In the genomic region with DNA sequence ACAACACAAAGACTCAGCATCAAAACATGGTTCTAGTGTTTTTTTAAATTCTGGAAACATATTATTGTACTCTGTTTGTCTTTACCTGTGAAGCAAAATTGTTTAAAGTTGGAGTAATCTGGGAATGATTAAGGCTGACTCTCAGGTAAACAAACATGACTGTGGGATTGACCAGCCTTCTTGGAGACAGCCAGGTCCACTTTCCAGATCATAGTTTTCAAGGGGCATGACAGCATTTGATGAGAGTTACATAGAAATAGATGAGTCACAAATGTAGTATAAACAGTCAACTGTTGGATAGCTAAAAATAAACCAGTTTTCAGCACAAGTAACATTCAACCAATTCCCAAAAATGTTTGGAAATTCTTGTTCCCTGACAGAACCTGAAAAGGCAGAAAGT, we compare ENCODE assay signal across 13 cellular contexts.
A peak's percentile ranks its signal among the peaks of the same experiment; 100 is the strongest.
DNase-seq lines count a peak whose midpoint lies in the region; ATAC-seq, FAIRE-seq and TF ChIP-seq lines count a peak whose summit lies in the region.
"Had no signal": no experiment of that assay in that cellular context is flagged by ENCODE, and none has a peak within 500 bp of the region (broad histone marks: within the 10 kb centered on the region; RNA-seq: fewer than 3 reads in every experiment).

No MANE protein-coding gene starts in this region.

- no peaks in the 10 kb centered on the region for H3K27me3 ChIP-seq in bronchial epithelial cell (ENCODE audit: control insufficient read depth, insufficient read depth, low read length)
- no peaks in the 10 kb centered on the region for H3K27me3 ChIP-seq in left lung
- H3K27me3 ChIP-seq: BE2C had no signal

- no peak for FAIRE-seq in bronchial epithelial cell (lab: Jason Lieb, UNC)
- FAIRE-seq: H54 had no signal

- intact Hi-C loops in left lung (cut with DNase I): no loop called here

- no peak for ATAC-seq in left lung
- ATAC-seq: HCT116 had no signal

- no peak overlapping the region for H3K4me3 ChIP-seq in bronchial epithelial cell (ENCODE audit: low read depth, low read length)
- no peak overlapping the region for H3K4me3 ChIP-seq in mesodermal cell (ENCODE audit: extremely low read depth, insufficient read depth, low read length, poor library complexity, severe bottlenecking)
- no peak overlapping the region for H3K4me3 ChIP-seq in left lung

- no peaks in the 10 kb centered on the region for H3K36me3 ChIP-seq in bronchial epithelial cell (ENCODE audit: control insufficient read depth, insufficient read depth, low read length)
- H3K36me3 ChIP-seq in mesodermal cell (ENCODE audit: control insufficient read depth, insufficient read depth, low read length): no peaks in the 10 kb centered on the region
- H3K36me3 ChIP-seq in left lung: no peaks in the 10 kb centered on the region
- H3K36me3 ChIP-seq: BE2C had no signal

- H3K4me1 ChIP-seq in mesodermal cell (ENCODE audit: control insufficient read depth, insufficient read depth, low read length, poor library complexity, severe bottlenecking): no peaks in the 10 kb centered on the region
- H3K4me1 ChIP-seq in left lung: no peaks in the 10 kb centered on the region
- H3K4me1 ChIP-seq: BE2C had no signal

- peak overlapping the region; percentile 57 for H3K27ac ChIP-seq in mesodermal cell (ENCODE audit: low read depth, low read length, severe bottlenecking)
- H3K27ac ChIP-seq in left lung: no peak overlapping the region
- H3K27ac ChIP-seq: C4-2B had no signal

- DNase-seq in DMS53 (lab: John Stamatoyannopoulos, UW): peak; percentile 88
- peak; percentile 11 for DNase-seq in HT1080 (ENCODE audit: low read depth)
- DNase-seq in bronchial epithelial cell (ENCODE audit: low read depth): peak; percentile 60
- DNase-seq in left lung: no peak
- DNase-seq in AG20443 (ENCODE audit: low spot score): no peak
- no peak for DNase-seq in middle frontal gyrus (ENCODE audit: extremely low spot score, low spot score)
- DNase-seq: BE2C; CD4-positive, alpha-beta memory T cell; DMS153 had no signal

- H3K9me3 ChIP-seq in mesodermal cell (ENCODE audit: control insufficient read depth, low read length) (peaks cover 12% of the 10 kb centered on the region), left lung (peaks cover 0 to 7% of the 10 kb centered on the region in 2 donors)
- H3K9me3 ChIP-seq: BE2C had no signal

- TF ChIP-seq CTCF in bronchial epithelial cell (IDR thresholded peaks at IDR 0.05; ENCODE audit: insufficient read depth, low read length, severe bottlenecking) (no peak), left lung (IDR thresholded peaks at IDR 0.05) (no peak)

Comparison
In these comparisons a context has a peak if more than half of its experiments do, and no peak if none do; other contexts are left out.
1. DNase-seq: peak in DMS53 (single experiment), HT1080 (single experiment) and bronchial epithelial cell (single experiment); none in left lung (0 of 2), AG20443 (single experiment) and middle frontal gyrus (single experiment).